Comparison of ENCODE assay signal across 20 cellular contexts in the genomic region with DNA sequence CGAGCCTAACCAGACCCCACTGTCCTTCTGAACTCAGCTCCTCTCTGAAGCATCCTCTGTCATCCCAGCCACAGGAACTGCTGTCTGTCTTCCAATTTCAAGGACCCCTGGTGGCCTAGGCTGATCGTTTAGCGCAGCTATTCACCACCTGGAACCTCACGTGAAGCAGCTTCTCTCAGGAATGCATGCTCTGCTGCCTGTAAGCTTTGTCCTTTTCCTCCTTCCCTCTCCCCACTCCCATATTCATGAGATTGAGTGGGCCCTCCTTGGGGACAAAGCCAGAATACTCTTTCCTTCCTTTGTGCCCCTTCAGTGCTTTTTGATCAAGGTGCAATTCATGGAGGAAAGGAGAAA. TPM values are rescaled to one million over a fixed set of nuclear protein-coding genes. Genes with fewer than 3 reads are reported as not detected.
DNase-seq lines count a peak whose midpoint lies in the region; ATAC-seq and TF ChIP-seq lines count a peak whose summit lies in the region.
"Had no signal": no experiment of that assay in that cellular context is flagged by ENCODE, and none has a peak within 500 bp of the region (broad histone marks: within the 10 kb centered on the region; RNA-seq: fewer than 3 reads in every experiment).

No MANE protein-coding gene starts in this region.

- peak overlapping the region; percentile 78 for H3K27ac Mint-ChIP-seq in stimulated activated naive B cell treated with anti-CD40 and anti-IgM and Interleukin-4, amounts not matched to agents 10 μg/mL and 1 μg/mL and 100 μg/mL, for 72 hours
- H3K27ac Mint-ChIP-seq: CD8-positive, alpha-beta memory T cell had no signal

- H3K36me3 Mint-ChIP-seq in stimulated activated naive B cell treated with anti-CD40 and anti-IgM and Interleukin-4, amounts not matched to agents 10 μg/mL and 1 μg/mL and 100 μg/mL, for 72 hours = peaks cover 6 to 10% of the 10 kb centered on the region in 2 donors
- H3K36me3 Mint-ChIP-seq: CD8-positive, alpha-beta memory T cell had no signal

- no peak overlapping the region for H3K27ac ChIP-seq in brain microvascular endothelial cell
- H3K27ac ChIP-seq: 22Rv1, BLaER1 had no signal

- peaks cover 0 to 8% of the 10 kb centered on the region in 2 donors for H3K9me3 Mint-ChIP-seq in stimulated activated naive B cell treated with anti-CD40 and anti-IgM and Interleukin-4, amounts not matched to agents 10 μg/mL and 1 μg/mL and 100 μg/mL, for 72 hours

- no peak overlapping the region for H3K4me3 Mint-ChIP-seq in stimulated activated naive B cell treated with anti-CD40 and anti-IgM and Interleukin-4, amounts not matched to agents 10 μg/mL and 1 μg/mL and 100 μg/mL, for 72 hours
- H3K4me3 Mint-ChIP-seq: CD8-positive, alpha-beta memory T cell had no signal

- H3K4me1 Mint-ChIP-seq in stimulated activated naive B cell treated with anti-CD40 and anti-IgM and Interleukin-4, amounts not matched to agents 10 μg/mL and 1 μg/mL and 100 μg/mL, for 72 hours = peaks cover 22 to 42% of the 10 kb centered on the region in 2 donors
- H3K4me1 Mint-ChIP-seq: CD8-positive, alpha-beta memory T cell had no signal

- H3K4me3 ChIP-seq in brain microvascular endothelial cell (ENCODE audit: low read depth, low read length) = no peak overlapping the region
- H3K4me3 ChIP-seq: BLaER1 had no signal

- no peaks in the 10 kb centered on the region for H3K27me3 Mint-ChIP-seq in stimulated activated naive B cell treated with anti-CD40 and anti-IgM and Interleukin-4, amounts not matched to agents 10 μg/mL and 1 μg/mL and 100 μg/mL, for 72 hours

- no peak for ATAC-seq in stimulated activated naive B cell treated with anti-CD40 and anti-IgM and Interleukin-4, amounts not matched to agents 10 μg/mL and 1 μg/mL and 100 μg/mL, for 72 hours (replicated peaks)
- ATAC-seq in HG02870 (IDR thresholded peaks at IDR 0.05; ENCODE audit: unreplicated experiment) (no peak), HG03521 (IDR thresholded peaks at IDR 0.05; ENCODE audit: unreplicated experiment) (no peak)
- ATAC-seq: Panc1 had no signal

- H3K27me3 ChIP-seq in brain microvascular endothelial cell (replicated peaks) = no peaks in the 10 kb centered on the region
- H3K27me3 ChIP-seq: BLaER1 had no signal

- TF ChIP-seq CTCF in brain microvascular endothelial cell (IDR thresholded peaks at IDR 0.05; ENCODE audit: low read depth, low read length, missing control alignments) = peak; percentile 20

- in situ Hi-C loops in brain microvascular endothelial cell (cut with HindIII; ENCODE audit: low pct_ligation_motif_present, low sequenced_read_pairs) = no loop called here

- DNase-seq in DMS 273 (lab: John Stamatoyannopoulos, UW; ENCODE audit: unreplicated experiment) = peak; percentile 56
- DNase-seq in DMS 273 treated with DMSO at 0.1 percent for 48 hours (lab: John Stamatoyannopoulos, UW) = no peak
- no peak for DNase-seq in brain microvascular endothelial cell
- DNase-seq in mesenteric fat pad (ENCODE audit: low spot score) = peak; percentile 45
- no peak for DNase-seq in stimulated activated naive B cell treated with anti-CD40 and anti-IgM and Interleukin-4, amounts not matched to agents 10 μg/mL and 1 μg/mL and 100 μg/mL, for 72 hours
- no peak for DNase-seq in occipital lobe (lab: John Stamatoyannopoulos, UW)
- DNase-seq: CD8-positive, alpha-beta memory T cell; EL; Kasumi-1; NCI-H1417 treated with DMSO at 0.1 percent for 48 hours; NCI-H2029; NCI-H2171 treated with DMSO at 0.1 percent for 48 hours; NCI-H82; SHP77 had no signal

- H3K36me3 ChIP-seq in brain microvascular endothelial cell (replicated peaks) = no peaks in the 10 kb centered on the region
- H3K36me3 ChIP-seq: BLaER1 had no signal

RNA-seq across cellular contexts. Expression of a gene that starts 17.2 kb away (rescaled TPM):
- total RNA-seq in mesenteric fat pad (0.64 TPM), occipital lobe (5.3 TPM)
- total RNA-seq: NCI-H460 had no signal

RNA-seq across cellular contexts. Expression of a gene that starts 49.6 kb away (rescaled TPM):
- total RNA-seq in mesenteric fat pad (18.9 TPM), occipital lobe (7.0 TPM)

Comparison
In these comparisons a context has a peak if more than half of its experiments do, and no peak if none do; other contexts are left out.
1. DNase-seq: peak in DMS 273 (single experiment) and mesenteric fat pad (single experiment); none in DMS 273 treated with DMSO at 0.1 percent for 48 hours (single experiment), brain microvascular endothelial cell (single experiment), stimulated activated naive B cell treated with anti-CD40 and anti-IgM and Interleukin-4, amounts not matched to agents 10 μg/mL and 1 μg/mL and 100 μg/mL, for 72 hours (single experiment) and occipital lobe (single experiment).